8 cellular contexts compared by ENCODE assay signal in genomic region chr15:40694706-40695468, GRCh38. TPM values are rescaled to one million over a fixed set of nuclear protein-coding genes. Genes with fewer than 3 reads are reported as not detected.
A peak's percentile ranks its signal among the peaks of the same experiment; 100 is the strongest.
DNase-seq lines count a peak whose midpoint lies in the region; ATAC-seq and TF ChIP-seq lines count a peak whose summit lies in the region.

TSS of gene RAD51 (plus strand) at chr15:40695174. CDS start at chr15:40698759, 3,585 bp downstream.

- H3K4me1 Mint-ChIP-seq in activated CD4-positive, alpha-beta T cell treated with anti-CD3 and anti-CD28 coated beads, Interleukin-2, amount 10 ng/mL, durations not matched to agents 7 days and 5 days = peaks cover 40% of the 10 kb centered on the region

- peak within 1 kb of the TSS; percentile 96 for H3K27ac Mint-ChIP-seq in activated CD4-positive, alpha-beta T cell treated with anti-CD3 and anti-CD28 coated beads, Interleukin-2, amount 10 ng/mL, durations not matched to agents 7 days and 5 days

- POLR2A ChIA-PET in activated CD4-positive, alpha-beta T cell treated with anti-CD3 and anti-CD28 coated beads, Interleukin-2, amount 10 ng/mL, durations not matched to agents 7 days and 5 days (lab: Charles Lee) = interaction anchor here (0.6 to 1.9 kb wide), 5 partner anchors 13 to 515 kb away, joined by 3 to 6 read pairs (median 4); partner anchors contain the start of gene CCDC32

- no peaks in the 10 kb centered on the region for H3K27me3 Mint-ChIP-seq in activated CD4-positive, alpha-beta T cell treated with anti-CD3 and anti-CD28 coated beads, Interleukin-2, amount 10 ng/mL, durations not matched to agents 7 days and 5 days

- peak within 1 kb of the TSS; percentile 86 for H3K4me3 ChIP-seq in coronary artery

- CTCF ChIA-PET in activated CD4-positive, alpha-beta T cell treated with anti-CD3 and anti-CD28 coated beads, Interleukin-2, amount 10 ng/mL, durations not matched to agents 7 days and 5 days (lab: Charles Lee) = interaction anchor here (0.5 to 2.2 kb wide), 17 partner anchors 8 to 201 kb away, joined by 3 to 8 read pairs (median 3); partner anchors contain the start of genes DNAJC17 and VPS18

- ATAC-seq in GM19351 (IDR thresholded peaks at IDR 0.05; ENCODE audit: unreplicated experiment) (peak; percentile 82), HG03520 (IDR thresholded peaks at IDR 0.05; ENCODE audit: unreplicated experiment) (peak; percentile 74)

- peak in 13 of 14 donors; percentile 32 to 89 (median 79) for DNase-seq in C1 segment of cervical spinal cord (lab: John Stamatoyannopoulos, UW)
- DNase-seq in NCI-H69 (lab: John Stamatoyannopoulos, UW) = peak; percentile 98
- peak; percentile 95 for DNase-seq in activated CD4-positive, alpha-beta T cell treated with anti-CD3 and anti-CD28 coated beads, Interleukin-2, amount 10 ng/mL, durations not matched to agents 7 days and 5 days
- peak; percentile 91 for DNase-seq in coronary artery (ENCODE audit: low spot score)
- peak; percentile 98 for DNase-seq in left kidney (ENCODE audit: low read depth, low spot score)
- DNase-seq in stimulated activated CD4-positive, alpha-beta T cell treated with anti-CD3 and anti-CD28 coated beads, Interleukin-1b, Interleukin-23, amount 100 ng/mL, for 48 hours = peak; percentile 93

- H3K4me3 Mint-ChIP-seq in activated CD4-positive, alpha-beta T cell treated with anti-CD3 and anti-CD28 coated beads, Interleukin-2, amount 10 ng/mL, durations not matched to agents 7 days and 5 days = peak within 1 kb of the TSS; percentile 97

- peaks cover 37% of the 10 kb centered on the region for H3K36me3 Mint-ChIP-seq in activated CD4-positive, alpha-beta T cell treated with anti-CD3 and anti-CD28 coated beads, Interleukin-2, amount 10 ng/mL, durations not matched to agents 7 days and 5 days (ENCODE audit: low read depth)

- no peak for TF ChIP-seq CTCF in coronary artery (IDR thresholded peaks at IDR 0.05)

- H3K9me3 Mint-ChIP-seq in activated CD4-positive, alpha-beta T cell treated with anti-CD3 and anti-CD28 coated beads, Interleukin-2, amount 10 ng/mL, durations not matched to agents 7 days and 5 days = no peaks in the 10 kb centered on the region

- H3K27ac ChIP-seq in coronary artery = peak within 1 kb of the TSS; percentile 94 to 98

RNA-seq across cellular contexts. Expression of gene RAD51, which starts in this region (rescaled TPM):
- total RNA-seq in activated CD4-positive, alpha-beta T cell treated with anti-CD3 and anti-CD28 coated beads, Interleukin-2, amount 10 ng/mL, durations not matched to agents 7 days and 5 days = 10 to 100 TPM; 59.9 to 66.7 TPM

Comparison
In these comparisons a context has a peak if more than half of its experiments do, and no peak if none do; other contexts are left out.
1. Peak in every context shown above with its lines: DNase-seq, ATAC-seq, H3K4me3 ChIP-seq and H3K27ac ChIP-seq.